In the genomic region with DNA sequence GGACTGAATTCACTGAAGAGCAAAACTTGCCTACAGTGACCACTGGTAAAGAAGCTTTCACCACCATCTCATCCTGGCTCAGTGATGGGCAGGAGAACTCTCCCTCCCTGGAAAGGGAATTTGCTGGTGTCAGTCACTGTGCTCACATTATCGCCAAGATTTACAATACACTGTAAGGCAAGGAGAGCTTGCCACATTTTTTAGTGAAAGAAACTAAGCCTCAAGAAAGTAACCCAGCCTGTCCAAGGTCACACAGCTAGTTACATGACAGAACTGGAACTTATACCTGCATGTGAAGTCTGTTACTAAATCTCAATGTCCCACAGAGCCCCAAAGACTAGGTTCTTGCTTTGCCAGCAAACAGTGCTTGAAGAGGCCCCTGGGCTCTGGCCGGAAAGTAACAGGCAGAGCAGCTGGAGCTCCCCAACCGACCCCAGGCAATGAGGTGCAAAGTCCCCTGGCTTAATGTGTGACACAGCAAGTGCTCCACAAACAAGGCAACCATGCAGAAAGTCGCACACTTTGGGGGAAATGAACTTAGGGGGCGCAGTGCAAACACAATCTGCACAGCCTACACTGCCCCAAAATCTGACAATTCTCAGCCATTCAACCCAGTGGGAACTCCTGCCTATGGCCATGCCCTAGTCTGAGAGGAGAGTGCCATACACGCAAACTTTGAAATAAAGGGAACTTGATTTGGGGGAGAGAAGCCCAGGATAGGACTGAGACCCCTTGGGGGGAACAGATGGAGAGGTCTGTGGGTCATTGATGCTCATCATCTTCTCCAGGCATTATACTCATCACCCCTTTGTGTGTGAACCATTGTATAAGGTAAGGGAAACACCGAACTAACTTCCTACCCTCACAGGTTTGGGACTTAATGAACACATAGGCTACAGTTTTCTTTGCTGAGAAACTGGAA, we compare ENCODE assay signal across 8 cellular contexts. TPM values are rescaled to one million over a fixed set of nuclear protein-coding genes. Genes with fewer than 3 reads are reported as not detected.
A peak's percentile ranks its signal among the peaks of the same experiment; 100 is the strongest.
DNase-seq lines count a peak whose midpoint lies in the region; ATAC-seq, FAIRE-seq and TF ChIP-seq lines count a peak whose summit lies in the region.

No MANE protein-coding gene starts in this region.

- peak; percentile 33 for DNase-seq in DMS79 treated with DMSO at 0.1 percent for 48 hours (lab: John Stamatoyannopoulos, UW)
- DNase-seq in ascending aorta (ENCODE audit: low spot score in 2 of 2): peak in 1 of 2 donors; percentile 48
- DNase-seq in left lung: no peak
- peak; percentile 62 for DNase-seq in superior temporal gyrus (ENCODE audit: extremely low spot score)
- DNase-seq in GM19240 (ENCODE audit: insufficient read length, low spot score): no peak
- DNase-seq in NCI-H510A treated with DMSO at 0.1 percent for 48 hours (lab: John Stamatoyannopoulos, UW): no peak
- DNase-seq in GM12892 (ENCODE audit: insufficient read length): no peak

- peaks cover 70% of the 10 kb centered on the region; the same call in 1 of the 2 replicates for H3K79me2 ChIP-seq in KMS-11 (ENCODE audit: insufficient read depth, low read depth)

- H3K9ac ChIP-seq in KMS-11: no peak overlapping the region

- H3K27ac ChIP-seq in KMS-11: no peak overlapping the region
- peak overlapping the region; percentile 95 to 98 for H3K27ac ChIP-seq in ascending aorta
- peak overlapping the region; percentile 97 to 99 for H3K27ac ChIP-seq in left lung

- no peaks in the 10 kb centered on the region; the same call in 1 of the 2 replicates for H3K36me3 ChIP-seq in KMS-11 (ENCODE audit: insufficient read depth)
- peaks cover 2 to 17% of the 10 kb centered on the region in 2 donors for H3K36me3 ChIP-seq in ascending aorta
- H3K36me3 ChIP-seq in left lung: peaks cover 0 to 38% of the 10 kb centered on the region in 2 donors

- no peak for TF ChIP-seq POLR2A in GM12892 (IDR thresholded peaks at IDR 0.05; ENCODE audit: low read depth, low read length)

- TF ChIP-seq CTCF in KMS-11 (conservative IDR thresholded peaks at IDR 0.05; ENCODE audit: low read depth, low read length) (no peak), ascending aorta (IDR thresholded peaks at IDR 0.05) (no peak), left lung (IDR thresholded peaks at IDR 0.05) (no peak)

- peaks cover 68% of the 10 kb centered on the region for H3K4me1 ChIP-seq in KMS-11 (ENCODE audit: low read depth, poor library complexity, severe bottlenecking)
- peaks cover 0 to 28% of the 10 kb centered on the region in 2 donors for H3K4me1 ChIP-seq in ascending aorta
- H3K4me1 ChIP-seq in left lung: peaks cover 23 to 68% of the 10 kb centered on the region in 2 donors

- ATAC-seq in left lung: no peak

- H3K27me3 ChIP-seq in KMS-11 (ENCODE audit: insufficient read depth, low read depth) (no peaks in the 10 kb centered on the region), ascending aorta (no peaks in the 10 kb centered on the region), left lung (no peaks in the 10 kb centered on the region)

- intact Hi-C loops in ascending aorta (cut with DNase I): loop anchor here (10.0 kb wide), 1 partner anchor 124 kb away; a partner anchor contains a TSS
- intact Hi-C loops in left lung (cut with DNase I): loop anchor here (5.0 to 10.0 kb wide), 2 partner anchors 53 to 56 kb away; no protein-coding TSS in a partner anchor

- H3K4me3 ChIP-seq in KMS-11 (IDR thresholded peaks at IDR 0.05; ENCODE audit: insufficient read depth, low read depth, low read length) (no peak overlapping the region), ascending aorta (peak overlapping the region; percentile 71 to 82), left lung (peak overlapping the region; percentile 65 to 85)

- H2AFZ ChIP-seq in KMS-11 (ENCODE audit: low read depth): no peak overlapping the region

- H3K9me3 ChIP-seq in ascending aorta (no peaks in the 10 kb centered on the region), left lung (no peaks in the 10 kb centered on the region)

- peak overlapping the region; percentile 71 for H3K4me2 ChIP-seq in KMS-11

- FAIRE-seq in GM12892 (lab: Jason Lieb, UNC): no peak

- H4K20me1 ChIP-seq in KMS-11 (ENCODE audit: insufficient read depth): no peaks in the 10 kb centered on the region

RNA-seq across cellular contexts. Expression of a gene that starts 1.9 kb away (rescaled TPM):
- total RNA-seq in ascending aorta (200 TPM), left lung (100 to 1,000 TPM; 122 to 181 TPM)
- 45.0 TPM for polyA plus RNA-seq in GM12892 (2012; ENCODE audit: missing spikeins)

RNA-seq across cellular contexts. Expression of a gene that starts 18.3 kb away (rescaled TPM):
- not detected for total RNA-seq in ascending aorta
- total RNA-seq in left lung: 10 to 100 TPM in 1 of 2 donors, 1 to 10 TPM in 1; 5.1 to 16.5 TPM
- polyA plus RNA-seq in GM12892 (2012; ENCODE audit: missing spikeins): 35.8 TPM

Comparison
In these comparisons a context has a peak if more than half of its experiments do, and no peak if none do; other contexts are left out.
1. DNase-seq: peak in DMS79 treated with DMSO at 0.1 percent for 48 hours (single experiment) and superior temporal gyrus (single experiment); none in left lung (0 of 2), GM19240 (single experiment), NCI-H510A treated with DMSO at 0.1 percent for 48 hours (single experiment) and GM12892 (single experiment).